ENCODE assay signal across 1 cellular context in genomic region chr4:109912706-109913621, GRCh38.
TF ChIP-seq lines count a peak whose summit lies in the region.

Gene EGF, plus strand, starts transcription at chr4:109912883. Its CDS starts 453 bp downstream, at chr4:109913336.

TF ChIP-seq in SK-N-SH, 30 proteins besides CTCF, POLR2A, EP300 and RAD21 (continued from another document):
- no peak for TF ChIP-seq SMC3 (IDR thresholded peaks at IDR 0.05; ENCODE audit: low read depth, low read length)
